In the genomic region with DNA sequence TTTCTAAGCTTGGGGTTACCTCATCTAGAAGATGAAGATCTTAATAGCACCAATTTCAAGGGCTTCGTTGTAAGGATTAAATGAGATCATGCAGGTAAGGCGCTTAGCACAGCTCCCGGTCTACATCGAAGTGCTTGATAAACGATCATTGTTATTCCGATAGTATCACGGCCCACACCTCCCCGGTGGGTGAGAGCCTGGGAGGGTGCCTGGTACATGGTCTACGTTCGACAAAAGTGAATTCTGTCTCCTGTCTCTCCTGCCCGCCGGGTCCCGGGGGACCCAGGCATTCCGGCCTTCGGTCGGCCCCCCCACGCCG, we compare ENCODE assay signal across 16 cellular contexts. TPM values are rescaled to one million over a fixed set of nuclear protein-coding genes. Genes with fewer than 3 reads are reported as not detected.
DNase-seq lines count a peak whose midpoint lies in the region; ATAC-seq and TF ChIP-seq lines count a peak whose summit lies in the region.
"Had no signal": no experiment of that assay in that cellular context is flagged by ENCODE, and none has a peak within 500 bp of the region (broad histone marks: within the 10 kb centered on the region; RNA-seq: fewer than 3 reads in every experiment).

No MANE protein-coding gene starts in this region.

- no peak overlapping the region for H3K14ac ChIP-seq in trophoblast cell (ENCODE audit: low read length)

- ATAC-seq in heart left ventricle (no peak), left cardiac atrium (no peak), right cardiac atrium (no peak), HG03469 (IDR thresholded peaks at IDR 0.05; ENCODE audit: unreplicated experiment) (no peak)

- peaks cover 0 to 47% (median 28%) of the 10 kb centered on the region in 9 donors for H3K27me3 ChIP-seq in heart left ventricle
- H3K27me3 ChIP-seq in right cardiac atrium (ENCODE audit: control insufficient read depth, insufficient read depth) = no peaks in the 10 kb centered on the region
- H3K27me3 ChIP-seq in trophoblast cell (ENCODE audit: insufficient read depth, low read length) = no peaks in the 10 kb centered on the region
- H3K27me3 ChIP-seq in vagina = no peaks in the 10 kb centered on the region

- H3K4ac ChIP-seq in trophoblast cell (ENCODE audit: low read depth, low read length) = no peak overlapping the region

- H3K36me3 ChIP-seq in heart left ventricle = no peaks in the 10 kb centered on the region
- H3K36me3 ChIP-seq in trophoblast cell (ENCODE audit: control insufficient read depth in 1 of 2, insufficient read depth in 2 of 2, low read length in 2 of 2) = no peaks in the 10 kb centered on the region
- H3K36me3 ChIP-seq in vagina = no peaks in the 10 kb centered on the region

- H3K4me1 ChIP-seq in heart left ventricle (peaks cover 0 to 43% (median 17%) of the 10 kb centered on the region in 12 donors), right cardiac atrium (ENCODE audit: control insufficient read depth, insufficient read depth, low read length) (no peaks in the 10 kb centered on the region), trophoblast cell (ENCODE audit: control insufficient read depth in 1 of 2, insufficient read depth in 2 of 2, low read length in 2 of 2) (peaks cover 3 to 19% of the 10 kb centered on the region in 2 experiments), vagina (peaks cover 20% of the 10 kb centered on the region)

- no peak overlapping the region for H2BK120ac ChIP-seq in trophoblast cell (ENCODE audit: insufficient read depth, low read length, poor library complexity)

- H3K23ac ChIP-seq in trophoblast cell (ENCODE audit: low read length) = no peak overlapping the region

- H4K8ac ChIP-seq in trophoblast cell (ENCODE audit: low read depth, low read length) = no peak overlapping the region

- H3K4me2 ChIP-seq in trophoblast cell (ENCODE audit: low read length) = peak overlapping the region; percentile 81

- no peak for DNase-seq in heart left ventricle
- no peak for DNase-seq in left cardiac atrium
- DNase-seq in right cardiac atrium = no peak
- DNase-seq in trophoblast cell = no peak
- no peak for DNase-seq in vagina (ENCODE audit: extremely low spot score in 2 of 2)
- no peak for DNase-seq in NCI-H1694 (lab: John Stamatoyannopoulos, UW)
- DNase-seq in cortex of kidney (lab: John Stamatoyannopoulos, UW) = no peak
- DNase-seq: ACHN; activated CD4-positive, alpha-beta T cell treated with anti-CD3 and anti-CD28 coated beads for 4 hours; activated T-cell treated with anti-CD3 and anti-CD28 coated beads, Interleukin-2, amount 50 U/mL, for 1 hour; GDM1; IMR-90 had no signal

- no peaks in the 10 kb centered on the region for H3K79me1 ChIP-seq in trophoblast cell (ENCODE audit: low read length)

- H3K79me2 ChIP-seq in trophoblast cell (ENCODE audit: control insufficient read depth, insufficient read depth, low read length, poor library complexity) = peaks cover 2% of the 10 kb centered on the region

- no peak overlapping the region for H2BK12ac ChIP-seq in trophoblast cell (ENCODE audit: low read length)

- H3K18ac ChIP-seq in trophoblast cell (ENCODE audit: low read length) = no peak overlapping the region

- no peaks in the 10 kb centered on the region for H3K9me3 ChIP-seq in heart left ventricle
- no peaks in the 10 kb centered on the region for H3K9me3 ChIP-seq in right cardiac atrium (ENCODE audit: control insufficient read depth, low read length)
- no peaks in the 10 kb centered on the region for H3K9me3 ChIP-seq in trophoblast cell (ENCODE audit: insufficient read depth, low read depth, low read length)
- H3K9me3 ChIP-seq in vagina = no peaks in the 10 kb centered on the region

- H2BK5ac ChIP-seq in trophoblast cell (ENCODE audit: low read depth, low read length, poor library complexity) = no peak overlapping the region

- TF ChIP-seq POLR2A in heart left ventricle (IDR thresholded peaks at IDR 0.05) = no peak
- no peak for TF ChIP-seq POLR2A in vagina (IDR thresholded peaks at IDR 0.05)

- WGBS in heart left ventricle, 4 donors = 5 to 15% (median 9%) methylated on average over 16 to 18 of the region's 18 CpGs
- 9% methylated on average over 18 of the region's 18 CpGs for WGBS in right cardiac atrium
- no CpG with 5 or more reads among the region's 18 CpGs for WGBS in trophoblast cell (ENCODE audit: extremely low coverage, insufficient coverage, insufficient read length)

- H3K9ac ChIP-seq in trophoblast cell (ENCODE audit: low read length) = no peak overlapping the region

- no peak overlapping the region for H4K12ac ChIP-seq in trophoblast cell (ENCODE audit: low read depth, low read length)

- TF ChIP-seq CTCF in heart left ventricle (IDR thresholded peaks at IDR 0.05) = no peak
- no peak for TF ChIP-seq CTCF in vagina (IDR thresholded peaks at IDR 0.05)

- peak overlapping the region; percentile 24 to 86 (median 62) for H3K4me3 ChIP-seq in heart left ventricle
- peak overlapping the region; percentile 67 for H3K4me3 ChIP-seq in right cardiac atrium (ENCODE audit: low read length)
- H3K4me3 ChIP-seq in trophoblast cell (ENCODE audit: low read depth, low read length) = peak overlapping the region; percentile 25
- H3K4me3 ChIP-seq in vagina = peak overlapping the region; percentile 35 to 52

- H4K91ac ChIP-seq in trophoblast cell (ENCODE audit: low read depth, low read length) = no peak overlapping the region

- no peak overlapping the region for H2AK5ac ChIP-seq in trophoblast cell (ENCODE audit: low read length)

- intact Hi-C loops in heart left ventricle (cut with DNase I) (no loop called here), left cardiac atrium (cut with DNase I) (no loop called here), right cardiac atrium (cut with DNase I) (no loop called here), vagina (cut with DNase I) (no loop called here)

- H3K27ac ChIP-seq in heart left ventricle = peak overlapping the region in 9 of 12 donors; percentile 17 to 97 (median 51)
- H3K27ac ChIP-seq in right cardiac atrium (ENCODE audit: low read length) = peak overlapping the region; percentile 74
- no peak overlapping the region for H3K27ac ChIP-seq in trophoblast cell (ENCODE audit: low read depth, low read length)
- H3K27ac ChIP-seq in vagina = no peak overlapping the region

- no peak overlapping the region for H2AFZ ChIP-seq in trophoblast cell (ENCODE audit: insufficient read depth, low read length, poor library complexity)

RNA-seq across cellular contexts. Expression of gene MYH14, which starts 0.5 kb away (rescaled TPM):
- 100 to 1,000 TPM in 3 of 9 donors, 10 to 100 TPM in 6; 65.7 to 120 (median 90.5) TPM for total RNA-seq in heart left ventricle
- polyA plus RNA-seq in heart left ventricle = 100 to 1,000 TPM in 1 of 2 donors, 10 to 100 TPM in 1; 45.8 to 132 TPM
- total RNA-seq in left cardiac atrium = 10 to 100 TPM; 55.7 to 67.7 TPM
- total RNA-seq in right cardiac atrium = 10 to 100 TPM; 69.9 to 92.9 (median 76.5) TPM
- polyA plus RNA-seq in right cardiac atrium = 73.6 TPM
- 16.6 and 17.7 TPM in 2 replicates for polyA plus RNA-seq in trophoblast cell (2013)
- total RNA-seq in vagina = 51.6 TPM
- total RNA-seq: fibroblast of lung; IMR-90; mononuclear cell; T-helper 1 cell treated with Interleukin-12 subunit alpha and Interleukin-12 subunit beta and Interleukin-4 antibody, amounts not matched to agents 30 ng/mL and 1 ng/mL, for 36 hours had no signal
- polyA plus RNA-seq: fibroblast of lung, IMR-90 had no signal

RNA-seq across cellular contexts. Expression of gene IZUMO2, which starts 39.8 kb away (rescaled TPM):
- total RNA-seq in heart left ventricle = not detected
- polyA plus RNA-seq in heart left ventricle = not detected
- total RNA-seq in left cardiac atrium = not detected
- total RNA-seq in right cardiac atrium = not detected
- not detected for polyA plus RNA-seq in right cardiac atrium
- polyA plus RNA-seq in trophoblast cell (2013) = not detected in 2 replicates
- total RNA-seq in vagina = not detected
- total RNA-seq: fibroblast of lung; IMR-90; mononuclear cell; T-helper 1 cell treated with Interleukin-12 subunit alpha and Interleukin-12 subunit beta and Interleukin-4 antibody, amounts not matched to agents 30 ng/mL and 1 ng/mL, for 36 hours had no signal
- polyA plus RNA-seq: fibroblast of lung, IMR-90 had no signal

Comparison
In these comparisons a context has a peak if more than half of its experiments do, and no peak if none do; other contexts are left out.
1. H3K27ac ChIP-seq: peak in heart left ventricle (9 of 12) and right cardiac atrium (single experiment); none in trophoblast cell (single experiment) and vagina (single experiment).
2. Peak in every context shown above with its lines, with median percentiles within 50 percentile points of each other: H3K4me3 ChIP-seq.